In genomic region chr16:89191901-89192184, GRCh38 we compare ENCODE assay signal across 12 cellular contexts. TPM values are rescaled to one million over a fixed set of nuclear protein-coding genes. Genes with fewer than 3 reads are reported as not detected.
DNase-seq lines count a peak whose midpoint lies in the region; ATAC-seq and TF ChIP-seq lines count a peak whose summit lies in the region.
"Had no signal": no experiment of that assay in that cellular context is flagged by ENCODE, and none has a peak within 500 bp of the region (broad histone marks: within the 10 kb centered on the region; RNA-seq: fewer than 3 reads in every experiment).

No MANE protein-coding gene starts in this region.

- no peak overlapping the region for H3K27ac ChIP-seq in PC-9

- H3K36me3 ChIP-seq in ES-I3 (ENCODE audit: insufficient read depth, low read length) (no peaks in the 10 kb centered on the region), PC-9 (ENCODE audit: low read depth) (no peaks in the 10 kb centered on the region)

- H3K79me2 ChIP-seq in PC-9 (ENCODE audit: low read depth) = no peaks in the 10 kb centered on the region

- CTCF ChIA-PET in PC-9 (lab: Charles Lee) = no interaction called here

- H3K9me3 ChIP-seq in ES-I3 (ENCODE audit: control insufficient read depth, insufficient read depth, low read length) (no peaks in the 10 kb centered on the region), PC-9 (ENCODE audit: insufficient read depth, low read depth) (no peaks in the 10 kb centered on the region)

- H4K20me1 ChIP-seq in PC-9 (ENCODE audit: insufficient read depth) = no peaks in the 10 kb centered on the region

- DNase-seq in PC-9 (no peak), foreskin fibroblast (no peak), skeletal muscle cell (ENCODE audit: low read depth) (no peak), UCSD-AML1 (lab: John Stamatoyannopoulos, UW; ENCODE audit: unreplicated experiment) (no peak), DMS 273 (lab: John Stamatoyannopoulos, UW; ENCODE audit: unreplicated experiment) (no peak), superior temporal gyrus (ENCODE audit: extremely low spot score) (no peak)
- DNase-seq: hippocampal formation, NCI-H1092 treated with DMSO at 0.1 percent for 48 hours, occipital lobe had no signal

- H3K9ac ChIP-seq in ES-I3 (ENCODE audit: low read depth, low read length) = peak overlapping the region; percentile 62; the same call in 1 of the 2 replicates

- H3K9me2 ChIP-seq in PC-9 (ENCODE audit: insufficient read depth) = no peaks in the 10 kb centered on the region

- H3K4me1 ChIP-seq in ES-I3 (ENCODE audit: insufficient read depth, low read length) (no peaks in the 10 kb centered on the region), PC-9 (replicated peaks; ENCODE audit: insufficient read depth) (no peaks in the 10 kb centered on the region)

- no peak overlapping the region; the same call in 1 of the 2 replicates for H3K4me3 ChIP-seq in PC-9
- peak overlapping the region; percentile 51 to 54 for H3K4me3 ChIP-seq in foreskin fibroblast (ENCODE audit: low read depth in 1 of 2, low read length in 2 of 2)
- peak overlapping the region; percentile 60 for H3K4me3 ChIP-seq in skeletal muscle cell (ENCODE audit: low read depth, low read length)

- ATAC-seq in HG03565 (IDR thresholded peaks at IDR 0.05; ENCODE audit: unreplicated experiment) = no peak

- peaks cover 20% of the 10 kb centered on the region; the same call in 1 of the 2 replicates for H3F3A ChIP-seq in PC-9 (ENCODE audit: insufficient read depth, low read depth)

- no peaks in the 10 kb centered on the region for H3K27me3 ChIP-seq in PC-9 (ENCODE audit: insufficient read depth, low read depth)

- no peak overlapping the region for H2AFZ ChIP-seq in PC-9

- POLR2A ChIA-PET in PC-9 (lab: Charles Lee; ENCODE audit: unreplicated experiment) = interaction anchor here (0.6 kb wide), 1 partner anchor 21 kb away, joined by 3 read pairs; no protein-coding TSS in a partner anchor

- H3K4me2 ChIP-seq in PC-9 = peak overlapping the region; percentile 66

- no peak for TF ChIP-seq CTCF in PC-9 (conservative IDR thresholded peaks at IDR 0.05)
- no peak for TF ChIP-seq CTCF in foreskin fibroblast (IDR thresholded peaks at IDR 0.05; ENCODE audit: low read depth, low read length)

- no TSS peak for BruUV-seq in PC-9 (replicated peaks; lab: Mats Ljungman, UMichigan)

- intact Hi-C loops in PC-9 (cut with micrococcal nuclease; ENCODE audit: unreplicated experiment) = no loop called here

RNA-seq across cellular contexts. Expression of gene SLC22A31, which starts 8.5 kb away (rescaled TPM):
- 2.5 and 5.4 TPM in 2 replicates for total RNA-seq in PC-9 (2021)
- total RNA-seq: occipital lobe had no signal

RNA-seq across cellular contexts. Expression of gene CDH15, which starts 20.3 kb away (rescaled TPM):
- not detected in 2 replicates for total RNA-seq in PC-9 (2021)
- total RNA-seq: activated CD4-positive, alpha-beta T cell treated with anti-CD3 and anti-CD28 coated beads, Interleukin-2, amount 10 ng/mL, durations not matched to agents 7 days and 5 days had no signal

RNA-seq across cellular contexts. Expression of gene ZNF778, which starts 25.7 kb away (rescaled TPM):
- total RNA-seq in PC-9 (2021) = 9.5 and 15.7 TPM in 2 replicates
